In genomic region chr2:186485576-186485870, GRCh38 we compare ENCODE assay signal across 8 cellular contexts. TPM values are rescaled to one million over a fixed set of nuclear protein-coding genes. Genes with fewer than 3 reads are reported as not detected.
A peak's percentile ranks its signal among the peaks of the same experiment; 100 is the strongest.
DNase-seq lines count a peak whose midpoint lies in the region; ATAC-seq lines count a peak whose summit lies in the region.

No MANE protein-coding gene starts in this region.

- H3K4me1 ChIP-seq in BLaER1 = peaks cover 41% of the 10 kb centered on the region
- peaks cover 19% of the 10 kb centered on the region for H3K4me1 ChIP-seq in HUES48 (ENCODE audit: control insufficient read depth, insufficient read depth, low read length)
- peaks cover 28 to 33% of the 10 kb centered on the region in 2 donors for H3K4me1 ChIP-seq in naive thymus-derived CD4-positive, alpha-beta T cell (ENCODE audit: control insufficient read depth in 2 of 2, insufficient read depth in 2 of 2, low read length in 2 of 2)

- H3K4me2 ChIP-seq in BLaER1 = peak overlapping the region; percentile 82

- POLR2A ChIA-PET in naive thymus-derived CD4-positive, alpha-beta T cell (lab: Charles Lee) = interaction anchor here (0.6 to 3.0 kb wide), 6 partner anchors 10 to 106 kb away, joined by 3 to 26 read pairs (median 4); partner anchors contain the start of gene ITGAV

- CTCF ChIA-PET in naive thymus-derived CD4-positive, alpha-beta T cell (lab: Charles Lee) = no interaction called here

- H3K27ac ChIP-seq in BLaER1 (peak overlapping the region; percentile 98), HUES48 (ENCODE audit: low read depth, low read length) (peak overlapping the region; percentile 98), caudate nucleus (ENCODE audit: low read depth, low read length) (peak overlapping the region; percentile 96)
- peak overlapping the region; percentile 96 for H3K27ac ChIP-seq in naive thymus-derived CD4-positive, alpha-beta T cell (ENCODE audit: low read depth, low read length)

- H3K9me3 Mint-ChIP-seq in naive thymus-derived CD4-positive, alpha-beta T cell = peaks cover 0 to 9% (median 0%) of the 10 kb centered on the region in 11 donors

- no peak for DNase-seq in caudate nucleus (lab: John Stamatoyannopoulos, UW)
- DNase-seq in naive thymus-derived CD4-positive, alpha-beta T cell = no peak
- DNase-seq in NCI-H2107 (lab: John Stamatoyannopoulos, UW) = no peak
- no peak for DNase-seq in middle frontal gyrus (ENCODE audit: extremely low spot score, low spot score)

- H3K9me3 ChIP-seq in BLaER1 = no peaks in the 10 kb centered on the region
- H3K9me3 ChIP-seq in HUES48 (ENCODE audit: control insufficient read depth, insufficient read depth, low read length) = no peaks in the 10 kb centered on the region
- H3K9me3 ChIP-seq in naive thymus-derived CD4-positive, alpha-beta T cell (ENCODE audit: control insufficient read depth in 2 of 3, low read length in 3 of 3) = no peaks in the 10 kb centered on the region

- peak overlapping the region; percentile 95 to 100 (median 99) for H3K27ac Mint-ChIP-seq in naive thymus-derived CD4-positive, alpha-beta T cell

- peak overlapping the region; percentile 85 for H3K4me3 ChIP-seq in BLaER1
- H3K4me3 ChIP-seq in HUES48 (ENCODE audit: low read depth, low read length) = peak overlapping the region; percentile 91
- peak overlapping the region; percentile 95 for H3K4me3 ChIP-seq in naive thymus-derived CD4-positive, alpha-beta T cell (ENCODE audit: low read length)

- peaks cover 39% of the 10 kb centered on the region for H4K20me1 ChIP-seq in BLaER1

- ATAC-seq in naive thymus-derived CD4-positive, alpha-beta T cell = no peak
- ATAC-seq in HG03039 (IDR thresholded peaks at IDR 0.05; ENCODE audit: unreplicated experiment) (no peak), HG03175 (IDR thresholded peaks at IDR 0.05; ENCODE audit: unreplicated experiment) (no peak)

- H3K4me1 Mint-ChIP-seq in naive thymus-derived CD4-positive, alpha-beta T cell = peaks cover 37 to 84% (median 58%) of the 10 kb centered on the region in 7 donors

- H3K27me3 Mint-ChIP-seq in naive thymus-derived CD4-positive, alpha-beta T cell = peaks cover 0 to 2% (median 0%) of the 10 kb centered on the region in 5 donors

- intact Hi-C loops in naive thymus-derived CD4-positive, alpha-beta T cell (cut with micrococcal nuclease) = loop anchor here in 1 of 2 donors (5.0 kb wide), 1 partner anchor 157 kb away; no protein-coding TSS in a partner anchor

- H3K9ac ChIP-seq in BLaER1 = peak overlapping the region; percentile 94
- peak overlapping the region; percentile 92 for H3K9ac ChIP-seq in HUES48 (ENCODE audit: low read depth, low read length)

- no peaks in the 10 kb centered on the region for H3K27me3 ChIP-seq in BLaER1
- H3K27me3 ChIP-seq in HUES48 (ENCODE audit: control insufficient read depth, insufficient read depth, low read length) = no peaks in the 10 kb centered on the region
- H3K27me3 ChIP-seq in naive thymus-derived CD4-positive, alpha-beta T cell (ENCODE audit: control insufficient read depth in 2 of 2, insufficient read depth in 2 of 2, low read length in 2 of 2) = no peaks in the 10 kb centered on the region

- peaks cover 0 to 17% (median 10%) of the 10 kb centered on the region in 5 donors for H3K36me3 Mint-ChIP-seq in naive thymus-derived CD4-positive, alpha-beta T cell

- H3K36me3 ChIP-seq in BLaER1 (0 out of 2 replicates have a peak, but pooled peaks cover 16% of the 10 kb centered on the region), HUES48 (ENCODE audit: control insufficient read depth, insufficient read depth, low read length) (no peaks in the 10 kb centered on the region)
- peaks cover 0 to 6% (median 0%) of the 10 kb centered on the region in 3 experiments for H3K36me3 ChIP-seq in naive thymus-derived CD4-positive, alpha-beta T cell (ENCODE audit: control insufficient read depth in 2 of 3, insufficient read depth in 3 of 3, low read length in 3 of 3)

- peak overlapping the region; percentile 96 to 99 (median 99) for H3K4me3 Mint-ChIP-seq in naive thymus-derived CD4-positive, alpha-beta T cell

RNA-seq across cellular contexts. Expression of gene ZC3H15, which starts 0.5 kb away (rescaled TPM):
- 10 to 100 TPM; 53.4 to 87.4 (median 64.6) TPM for total RNA-seq in naive thymus-derived CD4-positive, alpha-beta T cell
- 10 to 100 TPM; 66.8 to 74.5 TPM for polyA plus RNA-seq in naive thymus-derived CD4-positive, alpha-beta T cell
